Comparison of ENCODE assay signal across 1 cellular context in the genomic region with DNA sequence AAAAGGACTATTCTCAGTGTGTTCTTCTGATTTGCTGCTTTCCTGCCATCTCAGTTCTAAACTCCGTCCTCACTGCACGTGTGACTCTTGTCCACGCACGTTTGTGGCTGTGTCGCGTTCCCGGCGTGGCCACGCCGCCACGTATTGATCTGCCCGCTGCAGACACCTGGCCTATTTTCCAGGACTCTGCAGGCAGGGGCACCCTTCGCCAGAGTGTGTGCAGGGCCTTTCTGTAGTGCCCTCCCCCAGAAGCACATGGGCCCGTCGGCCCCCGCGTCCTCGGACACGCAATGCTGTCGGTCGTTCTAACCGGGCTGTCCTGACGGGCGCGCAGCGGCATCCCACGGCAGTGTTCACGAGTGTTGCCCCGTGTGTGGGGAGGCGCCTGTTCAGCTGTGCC.
TF ChIP-seq lines count a peak whose summit lies in the region.

No MANE protein-coding gene starts in this region.

TF ChIP-seq in H1, 55 proteins besides CTCF, POLR2A, EP300 and RAD21 (continued from another document):
- TF ChIP-seq, protein P1, sequence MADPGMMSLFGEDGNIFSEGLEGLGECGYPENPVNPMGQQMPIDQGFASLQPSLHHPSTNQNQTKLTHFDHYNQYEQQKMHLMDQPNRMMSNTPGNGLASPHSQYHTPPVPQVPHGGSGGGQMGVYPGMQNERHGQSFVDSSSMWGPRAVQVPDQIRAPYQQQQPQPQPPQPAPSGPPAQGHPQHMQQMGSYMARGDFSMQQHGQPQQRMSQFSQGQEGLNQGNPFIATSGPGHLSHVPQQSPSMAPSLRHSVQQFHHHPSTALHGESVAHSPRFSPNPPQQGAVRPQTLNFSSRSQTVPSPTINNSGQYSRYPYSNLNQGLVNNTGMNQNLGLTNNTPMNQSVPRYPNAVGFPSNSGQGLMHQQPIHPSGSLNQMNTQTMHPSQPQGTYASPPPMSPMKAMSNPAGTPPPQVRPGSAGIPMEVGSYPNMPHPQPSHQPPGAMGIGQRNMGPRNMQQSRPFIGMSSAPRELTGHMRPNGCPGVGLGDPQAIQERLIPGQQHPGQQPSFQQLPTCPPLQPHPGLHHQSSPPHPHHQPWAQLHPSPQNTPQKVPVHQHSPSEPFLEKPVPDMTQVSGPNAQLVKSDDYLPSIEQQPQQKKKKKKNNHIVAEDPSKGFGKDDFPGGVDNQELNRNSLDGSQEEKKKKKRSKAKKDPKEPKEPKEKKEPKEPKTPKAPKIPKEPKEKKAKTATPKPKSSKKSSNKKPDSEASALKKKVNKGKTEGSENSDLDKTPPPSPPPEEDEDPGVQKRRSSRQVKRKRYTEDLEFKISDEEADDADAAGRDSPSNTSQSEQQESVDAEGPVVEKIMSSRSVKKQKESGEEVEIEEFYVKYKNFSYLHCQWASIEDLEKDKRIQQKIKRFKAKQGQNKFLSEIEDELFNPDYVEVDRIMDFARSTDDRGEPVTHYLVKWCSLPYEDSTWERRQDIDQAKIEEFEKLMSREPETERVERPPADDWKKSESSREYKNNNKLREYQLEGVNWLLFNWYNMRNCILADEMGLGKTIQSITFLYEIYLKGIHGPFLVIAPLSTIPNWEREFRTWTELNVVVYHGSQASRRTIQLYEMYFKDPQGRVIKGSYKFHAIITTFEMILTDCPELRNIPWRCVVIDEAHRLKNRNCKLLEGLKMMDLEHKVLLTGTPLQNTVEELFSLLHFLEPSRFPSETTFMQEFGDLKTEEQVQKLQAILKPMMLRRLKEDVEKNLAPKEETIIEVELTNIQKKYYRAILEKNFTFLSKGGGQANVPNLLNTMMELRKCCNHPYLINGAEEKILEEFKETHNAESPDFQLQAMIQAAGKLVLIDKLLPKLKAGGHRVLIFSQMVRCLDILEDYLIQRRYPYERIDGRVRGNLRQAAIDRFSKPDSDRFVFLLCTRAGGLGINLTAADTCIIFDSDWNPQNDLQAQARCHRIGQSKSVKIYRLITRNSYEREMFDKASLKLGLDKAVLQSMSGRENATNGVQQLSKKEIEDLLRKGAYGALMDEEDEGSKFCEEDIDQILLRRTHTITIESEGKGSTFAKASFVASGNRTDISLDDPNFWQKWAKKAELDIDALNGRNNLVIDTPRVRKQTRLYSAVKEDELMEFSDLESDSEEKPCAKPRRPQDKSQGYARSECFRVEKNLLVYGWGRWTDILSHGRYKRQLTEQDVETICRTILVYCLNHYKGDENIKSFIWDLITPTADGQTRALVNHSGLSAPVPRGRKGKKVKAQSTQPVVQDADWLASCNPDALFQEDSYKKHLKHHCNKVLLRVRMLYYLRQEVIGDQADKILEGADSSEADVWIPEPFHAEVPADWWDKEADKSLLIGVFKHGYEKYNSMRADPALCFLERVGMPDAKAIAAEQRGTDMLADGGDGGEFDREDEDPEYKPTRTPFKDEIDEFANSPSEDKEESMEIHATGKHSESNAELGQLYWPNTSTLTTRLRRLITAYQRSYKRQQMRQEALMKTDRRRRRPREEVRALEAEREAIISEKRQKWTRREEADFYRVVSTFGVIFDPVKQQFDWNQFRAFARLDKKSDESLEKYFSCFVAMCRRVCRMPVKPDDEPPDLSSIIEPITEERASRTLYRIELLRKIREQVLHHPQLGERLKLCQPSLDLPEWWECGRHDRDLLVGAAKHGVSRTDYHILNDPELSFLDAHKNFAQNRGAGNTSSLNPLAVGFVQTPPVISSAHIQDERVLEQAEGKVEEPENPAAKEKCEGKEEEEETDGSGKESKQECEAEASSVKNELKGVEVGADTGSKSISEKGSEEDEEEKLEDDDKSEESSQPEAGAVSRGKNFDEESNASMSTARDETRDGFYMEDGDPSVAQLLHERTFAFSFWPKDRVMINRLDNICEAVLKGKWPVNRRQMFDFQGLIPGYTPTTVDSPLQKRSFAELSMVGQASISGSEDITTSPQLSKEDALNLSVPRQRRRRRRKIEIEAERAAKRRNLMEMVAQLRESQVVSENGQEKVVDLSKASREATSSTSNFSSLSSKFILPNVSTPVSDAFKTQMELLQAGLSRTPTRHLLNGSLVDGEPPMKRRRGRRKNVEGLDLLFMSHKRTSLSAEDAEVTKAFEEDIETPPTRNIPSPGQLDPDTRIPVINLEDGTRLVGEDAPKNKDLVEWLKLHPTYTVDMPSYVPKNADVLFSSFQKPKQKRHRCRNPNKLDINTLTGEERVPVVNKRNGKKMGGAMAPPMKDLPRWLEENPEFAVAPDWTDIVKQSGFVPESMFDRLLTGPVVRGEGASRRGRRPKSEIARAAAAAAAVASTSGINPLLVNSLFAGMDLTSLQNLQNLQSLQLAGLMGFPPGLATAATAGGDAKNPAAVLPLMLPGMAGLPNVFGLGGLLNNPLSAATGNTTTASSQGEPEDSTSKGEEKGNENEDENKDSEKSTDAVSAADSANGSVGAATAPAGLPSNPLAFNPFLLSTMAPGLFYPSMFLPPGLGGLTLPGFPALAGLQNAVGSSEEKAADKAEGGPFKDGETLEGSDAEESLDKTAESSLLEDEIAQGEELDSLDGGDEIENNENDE (IDR thresholded peaks at IDR 0.05; ENCODE audit: insufficient replicate concordance, low read length) = no peak
- TF ChIP-seq RFX5 (IDR thresholded peaks at IDR 0.05; ENCODE audit: borderline replicate concordance, low read depth, low read length) (no peak), GTF2F1 (IDR thresholded peaks at IDR 0.05; ENCODE audit: borderline replicate concordance, low read depth, low read length) (no peak), YY1 (IDR thresholded peaks at IDR 0.05; ENCODE audit: low read depth, low read length) (no peak), JUND (IDR thresholded peaks at IDR 0.05; ENCODE audit: low read length) (no peak), TBP (IDR thresholded peaks at IDR 0.05; ENCODE audit: low read depth, low read length) (no peak), TAF7 (optimal IDR thresholded peaks at IDR 0.05; ENCODE audit: borderline replicate concordance, low read depth, low read length) (no peak), CREB1 (IDR thresholded peaks at IDR 0.05) (no peak), GABPA (IDR thresholded peaks at IDR 0.05; ENCODE audit: borderline replicate concordance, insufficient read depth, low read length) (no peak), CBX8 (IDR thresholded peaks at IDR 0.05; ENCODE audit: borderline replicate concordance, low read depth, low read length) (no peak), KDM5A (IDR thresholded peaks at IDR 0.05; ENCODE audit: low read length) (no peak), RBBP5 (IDR thresholded peaks at IDR 0.05; ENCODE audit: borderline replicate concordance, low read depth, low read length) (no peak), ASH2L (IDR thresholded peaks at IDR 0.05; ENCODE audit: low read length) (no peak), CBX5 (IDR thresholded peaks at IDR 0.05; ENCODE audit: low read depth, low read length) (no peak), CEBPB (IDR thresholded peaks at IDR 0.05; ENCODE audit: low read depth, low read length) (no peak), POLR2AphosphoS5 (IDR thresholded peaks at IDR 0.05; ENCODE audit: low read depth, low read length) (no peak), RNF2 (IDR thresholded peaks at IDR 0.05; ENCODE audit: borderline replicate concordance, low read depth, low read length, missing control alignments, poor library complexity, severe bottlenecking) (no peak)
- TF ChIP-seq, protein P2, sequence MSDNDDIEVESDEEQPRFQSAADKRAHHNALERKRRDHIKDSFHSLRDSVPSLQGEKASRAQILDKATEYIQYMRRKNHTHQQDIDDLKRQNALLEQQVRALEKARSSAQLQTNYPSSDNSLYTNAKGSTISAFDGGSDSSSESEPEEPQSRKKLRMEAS (IDR thresholded peaks at IDR 0.05) = no peak
TF ChIP-seq in H1: peak in this region for 0.
